Comparison of ENCODE assay signal across 21 cellular contexts in genomic region chr3:191362036-191362435, GRCh38. TPM values are rescaled to one million over a fixed set of nuclear protein-coding genes. Genes with fewer than 3 reads are reported as not detected.
DNase-seq lines count a peak whose midpoint lies in the region; ATAC-seq, FAIRE-seq and TF ChIP-seq lines count a peak whose summit lies in the region.
"Had no signal": no experiment of that assay in that cellular context is flagged by ENCODE, and none has a peak within 500 bp of the region (broad histone marks: within the 10 kb centered on the region; RNA-seq: fewer than 3 reads in every experiment).

No MANE protein-coding gene starts in this region.

- H3K27me3 ChIP-seq in Caco-2 (replicated peaks; ENCODE audit: control insufficient read depth, insufficient read depth, low read length) (no peaks in the 10 kb centered on the region), GM12878 (replicated peaks in 1 of 2; ENCODE audit: control insufficient read depth in 2 of 2, insufficient read depth in 2 of 2, low read length in 1 of 2) (no peaks in the 10 kb centered on the region)
- no peaks in the 10 kb centered on the region for H3K27me3 ChIP-seq in CD8-positive, alpha-beta T cell (ENCODE audit: insufficient read depth, low read length)
- H3K27me3 ChIP-seq: SJCRH30 had no signal

- no peak for FAIRE-seq in GM12878 (lab: Jason Lieb, UNC)

- no peak overlapping the region for H3K4me2 ChIP-seq in GM12878 (ENCODE audit: control insufficient read depth, insufficient read depth)
- H3K4me2 ChIP-seq: GM23338, PC-9 had no signal

- TF ChIP-seq POLR2A in GM12878 (IDR thresholded peaks at IDR 0.05; ENCODE audit: low read depth, low read length): no peak

- no peak overlapping the region for H2AFZ ChIP-seq in GM12878 (ENCODE audit: control insufficient read depth, low read depth, low read length)
- H2AFZ ChIP-seq: GM23338, PC-9 had no signal

- no peak overlapping the region for H3K4me3 ChIP-seq in Caco-2 (ENCODE audit: low read depth, low read length)
- H3K4me3 ChIP-seq in GM12878: no peak overlapping the region
- no peak overlapping the region for H3K4me3 ChIP-seq in CD8-positive, alpha-beta T cell (ENCODE audit: low read depth, low read length)
- H3K4me3 ChIP-seq in mucosa of descending colon: no peak overlapping the region
- H3K4me3 ChIP-seq: GM23338, PC-9, SJCRH30 had no signal

- ATAC-seq in GM18511 (IDR thresholded peaks at IDR 0.05; ENCODE audit: unreplicated experiment) (peak; percentile 53), GM12878 (peak; percentile 19), GM19467 (IDR thresholded peaks at IDR 0.05; ENCODE audit: unreplicated experiment) (no peak), HG03097 (IDR thresholded peaks at IDR 0.05; ENCODE audit: low FRiP score, unreplicated experiment) (no peak), mucosa of descending colon (no peak)
- ATAC-seq in stimulated activated memory B cell treated with anti-CD40 and anti-IgM and Interleukin-4, amounts not matched to agents 10 μg/mL and 1 μg/mL and 100 μg/mL, for 72 hours: no peak
- no peak for ATAC-seq in CD8-positive, alpha-beta T cell
- ATAC-seq: GM23338, HCT116 had no signal

- H3K36me3 ChIP-seq in Caco-2 (ENCODE audit: control insufficient read depth, insufficient read depth, low read length) (no peaks in the 10 kb centered on the region), GM12878 (ENCODE audit: control insufficient read depth in 2 of 2, insufficient read depth in 2 of 2, low read length in 1 of 2) (peaks cover 14 to 15% of the 10 kb centered on the region in 2 experiments), mucosa of descending colon (ENCODE audit: low read depth) (no peaks in the 10 kb centered on the region)
- H3K36me3 ChIP-seq in CD8-positive, alpha-beta T cell (ENCODE audit: insufficient read depth, low read length): no peaks in the 10 kb centered on the region

- peak overlapping the region; percentile 63 for H3K27ac Mint-ChIP-seq in Caco-2 (ENCODE audit: unreplicated experiment)
- H3K27ac Mint-ChIP-seq in stimulated activated memory B cell treated with anti-CD40 and anti-IgM and Interleukin-4, amounts not matched to agents 10 μg/mL and 1 μg/mL and 100 μg/mL, for 72 hours: peak overlapping the region; percentile 61
- no peak overlapping the region for H3K27ac Mint-ChIP-seq in CD8-positive, alpha-beta T cell

- no peak overlapping the region for H3K4me3 Mint-ChIP-seq in Caco-2 (ENCODE audit: unreplicated experiment)
- H3K4me3 Mint-ChIP-seq in stimulated activated memory B cell treated with anti-CD40 and anti-IgM and Interleukin-4, amounts not matched to agents 10 μg/mL and 1 μg/mL and 100 μg/mL, for 72 hours: no peak overlapping the region
- H3K4me3 Mint-ChIP-seq in CD8-positive, alpha-beta T cell: no peak overlapping the region
- H3K4me3 Mint-ChIP-seq: GM23338, IgD-negative memory B cell had no signal

- in situ Hi-C loops in GM12878 (cut with MboI): no loop called here

- TF ChIP-seq EP300 in GM12878 (IDR thresholded peaks at IDR 0.05; ENCODE audit: borderline replicate concordance in 1 of 2, control insufficient read depth in 1 of 2, low read depth in 2 of 2, low read length in 2 of 2): no peak

- H3K36me3 Mint-ChIP-seq in Caco-2 (ENCODE audit: insufficient read depth, unreplicated experiment): peaks cover 29% of the 10 kb centered on the region
- peaks cover 77% of the 10 kb centered on the region for H3K36me3 Mint-ChIP-seq in stimulated activated memory B cell treated with anti-CD40 and anti-IgM and Interleukin-4, amounts not matched to agents 10 μg/mL and 1 μg/mL and 100 μg/mL, for 72 hours
- no peaks in the 10 kb centered on the region for H3K36me3 Mint-ChIP-seq in CD8-positive, alpha-beta T cell

- no peaks in the 10 kb centered on the region for H3K27me3 Mint-ChIP-seq in Caco-2 (ENCODE audit: insufficient read depth, unreplicated experiment)
- H3K27me3 Mint-ChIP-seq in stimulated activated memory B cell treated with anti-CD40 and anti-IgM and Interleukin-4, amounts not matched to agents 10 μg/mL and 1 μg/mL and 100 μg/mL, for 72 hours: no peaks in the 10 kb centered on the region
- H3K27me3 Mint-ChIP-seq in CD8-positive, alpha-beta T cell (ENCODE audit: low read depth): no peaks in the 10 kb centered on the region
- H3K27me3 Mint-ChIP-seq: IgD-negative memory B cell had no signal

- WGBS in GM12878 (ENCODE audit: insufficient coverage, insufficient replicate concordance, low lambda C conversion rate, missing lambda C conversion rate): 77% methylated on average over 4 of the region's 4 CpGs

- H3K79me2 ChIP-seq in GM12878 (ENCODE audit: control insufficient read depth, insufficient read depth, low read length): no peaks in the 10 kb centered on the region; the same call in 1 of the 2 replicates

- SMC1A ChIA-PET in GM12878 (lab: Charles Lee; ENCODE audit: uncharacterized antibody, unreplicated experiment): interaction anchor here (1.0 to 11.9 kb wide), 13 partner anchors 9 to 224 kb away, joined by 3 to 208 read pairs (median 4); no protein-coding TSS in a partner anchor

- no peak for TF ChIP-seq RAD21 in GM12878 (IDR thresholded peaks at IDR 0.05; ENCODE audit: insufficient read depth, low read depth, low read length)

- RAD21 ChIA-PET in GM12878 (lab: Charles Lee; ENCODE audit: unreplicated experiment): interaction anchor here (1.3 to 9.9 kb wide), 3 partner anchors 23 to 118 kb away, joined by 5 to 108 read pairs (median 72); no protein-coding TSS in a partner anchor

- H3K4me1 ChIP-seq in Caco-2: peaks cover 18% of the 10 kb centered on the region; the same call in 1 of the 2 replicates
- H3K4me1 ChIP-seq in GM12878 (ENCODE audit: control insufficient read depth, insufficient read depth, low read length): peaks cover 8% of the 10 kb centered on the region
- H3K4me1 ChIP-seq in CD8-positive, alpha-beta T cell (ENCODE audit: insufficient read depth, low read length): no peaks in the 10 kb centered on the region
- H3K4me1 ChIP-seq in mucosa of descending colon (ENCODE audit: low read depth): no peaks in the 10 kb centered on the region
- H3K4me1 ChIP-seq: SJCRH30 had no signal

- no peaks in the 10 kb centered on the region for H4K20me1 ChIP-seq in GM12878 (ENCODE audit: control insufficient read depth, insufficient read depth)

- peaks cover 22% of the 10 kb centered on the region for H3K4me1 Mint-ChIP-seq in Caco-2 (ENCODE audit: low read depth, unreplicated experiment)
- peaks cover 56% of the 10 kb centered on the region for H3K4me1 Mint-ChIP-seq in stimulated activated memory B cell treated with anti-CD40 and anti-IgM and Interleukin-4, amounts not matched to agents 10 μg/mL and 1 μg/mL and 100 μg/mL, for 72 hours
- no peaks in the 10 kb centered on the region for H3K4me1 Mint-ChIP-seq in CD8-positive, alpha-beta T cell (ENCODE audit: low read depth)

- no peak overlapping the region for H3K27ac ChIP-seq in GM12878 (ENCODE audit: control insufficient read depth, insufficient read depth)
- H3K27ac ChIP-seq in CD8-positive, alpha-beta T cell (ENCODE audit: low read depth, low read length): no peak overlapping the region
- H3K27ac ChIP-seq: SJCRH30 had no signal

- TF ChIP-seq CTCF in Caco-2 (IDR thresholded peaks at IDR 0.05; ENCODE audit: insufficient read depth in 1 of 2, low read depth in 1 of 2, low read length in 1 of 2, severe bottlenecking in 1 of 2, unreplicated experiment in 1 of 2): no peak
- TF ChIP-seq CTCF in GM12878 (IDR thresholded peaks at IDR 0.05 in 2 of 3, conservative IDR thresholded peaks at IDR 0.05 in 1 of 3; ENCODE audit: control insufficient read depth in 2 of 3, extremely low read depth in 1 of 3, insufficient read depth in 1 of 3, low read depth in 3 of 3, low read length in 3 of 3): no peak
- no peak for TF ChIP-seq CTCF in CD8-positive, alpha-beta T cell (IDR thresholded peaks at IDR 0.05)
- TF ChIP-seq CTCF in mucosa of descending colon (IDR thresholded peaks at IDR 0.05): no peak

- CTCF ChIA-PET in Caco-2 (lab: Charles Lee) (no interaction called here), GM12878 (lab: Yijun Ruan, JAX) (interaction anchor here (0.8 to 1.4 kb wide), 3 partner anchors 9 to 1083 kb away, joined by 3 read pairs; no protein-coding TSS in a partner anchor)
- CTCF ChIA-PET in CD8-positive, alpha-beta T cell (lab: Charles Lee): no interaction called here

- no peaks in the 10 kb centered on the region for H3K9me3 ChIP-seq in Caco-2
- no peaks in the 10 kb centered on the region for H3K9me3 ChIP-seq in GM12878 (replicated peaks; ENCODE audit: control insufficient read depth, insufficient read depth, low read length)
- H3K9me3 ChIP-seq in CD8-positive, alpha-beta T cell (ENCODE audit: low read length): no peaks in the 10 kb centered on the region
- H3K9me3 ChIP-seq in mucosa of descending colon: no peaks in the 10 kb centered on the region
- H3K9me3 ChIP-seq: SJCRH30 had no signal

- H3K9me3 Mint-ChIP-seq in Caco-2 (ENCODE audit: unreplicated experiment): no peaks in the 10 kb centered on the region
- no peaks in the 10 kb centered on the region for H3K9me3 Mint-ChIP-seq in stimulated activated memory B cell treated with anti-CD40 and anti-IgM and Interleukin-4, amounts not matched to agents 10 μg/mL and 1 μg/mL and 100 μg/mL, for 72 hours
- no peaks in the 10 kb centered on the region for H3K9me3 Mint-ChIP-seq in CD8-positive, alpha-beta T cell
- H3K9me3 Mint-ChIP-seq: GM23338, IgD-negative memory B cell had no signal

- intact Hi-C loops in Caco-2 (cut with micrococcal nuclease; ENCODE audit: unreplicated experiment) (no loop called here), GM12878 (cut with micrococcal nuclease; ENCODE audit: unreplicated experiment) (no loop called here), mucosa of descending colon (cut with DNase I, micrococcal nuclease) (no loop called here)
- intact Hi-C loops in CD8-positive, alpha-beta T cell (cut with DNase I, micrococcal nuclease): no loop called here

- no peak overlapping the region for H3K9ac ChIP-seq in GM12878 (ENCODE audit: control insufficient read depth, insufficient read depth, low read length)

- POLR2A ChIA-PET in Caco-2 (lab: Charles Lee) (no interaction called here), GM12878 (lab: Charles Lee) (interaction anchor here (0.6 to 1.3 kb wide), 4 partner anchors 19 to 108 kb away, joined by 3 to 4 read pairs (median 4); partner anchors contain the start of gene CCDC50)
- POLR2A ChIA-PET in CD8-positive, alpha-beta T cell (lab: Charles Lee): no interaction called here

- DNase-seq in Caco-2 (no peak), GM12878 (ENCODE audit: low read depth, low spot score) (no peak), mucosa of descending colon (no peak)
- DNase-seq in CD8-positive, alpha-beta T cell: no peak
- DNase-seq: ACHN, AML-193, DMS79 treated with DMSO at 0.1 percent for 48 hours, Kasumi-1, MM.1S, NCI-H1092 treated with DMSO at 0.1 percent for 48 hours, NCI-H748 treated with DMSO at 0.1 percent for 48 hours, PC-9, SJCRH30 had no signal

- BruUV-seq in Caco-2 (replicated peaks; lab: Mats Ljungman, UMichigan): no TSS peak
- no TSS peak for BruUV-seq in GM12878 (replicated peaks; lab: Mats Ljungman, UMichigan)

RNA-seq across cellular contexts. Expression of gene UTS2B, which starts 31.7 kb away (rescaled TPM):
- 0.19 and 0.52 TPM in 2 replicates for total RNA-seq in Caco-2 (2022)
- 0.86 and 2.3 TPM in 2 replicates for total RNA-seq in GM12878 (2013; cell fraction: nucleolus; rRNA removed)
- 0.28 and 1.3 TPM in 2 replicates for total RNA-seq in GM12878 (2014; rRNA removed)
- total RNA-seq in GM12878 (2014; rRNA removed; fragmentation: Illumina TruSeq; extraction: Trizol): 0.36 and 0.64 TPM in 2 replicates
- total RNA-seq in GM12878 (2021): 0.28 and 0.29 TPM in 2 replicates
- not detected for polyA plus RNA-seq in GM12878 (2011; ENCODE audit: low read depth)
- polyA plus RNA-seq in GM12878 (2011; rRNA removed): 0.43 and 0.66 TPM in 2 replicates
- polyA plus RNA-seq in GM12878 (2011; cell fraction: cytosol; rRNA removed): 0.23 and 0.49 TPM in 2 replicates
- 0.22 and 0.35 TPM in 2 replicates for polyA plus RNA-seq in GM12878 (2011; cell fraction: nucleus; rRNA removed)
- polyA plus RNA-seq in GM12878 (2012): 0.32 TPM in 1 of 2 replicates, not detected in the other
- 0.33 and 0.53 TPM in 2 replicates for polyA plus RNA-seq in GM12878 (2014; fragmentation: Illumina TruSeq; extraction: Trizol)
- polyA plus RNA-seq in GM12878 (2014; fragmentation: Nextera tagmentation; extraction: Ambion mirVana): under 1 TPM; 0.15 to 0.45 TPM
- polyA plus RNA-seq in GM12878 (2014; rRNA removed): 0.70 and 0.72 TPM in 2 replicates
- under 1 TPM; 0.45 to 0.48 TPM for polyA plus RNA-seq in GM12878 (2016; fragmentation: Nextera tagmentation; extraction: Ambion mirVana)
- polyA minus RNA-seq in GM12878 (2011; rRNA and poly(A)+ RNA removed): 1.5 and 1.8 TPM in 2 replicates
- not detected in 2 replicates for polyA minus RNA-seq in GM12878 (2011; cell fraction: cytosol; rRNA and poly(A)+ RNA removed)
- 2.4 and 3.5 TPM in 2 replicates for polyA minus RNA-seq in GM12878 (2011; cell fraction: nucleus; rRNA and poly(A)+ RNA removed)
- not detected for total RNA-seq in CD8-positive, alpha-beta T cell
- under 1 TPM in 1 of 3 donors, not detected in 2; 0.47 TPM for total RNA-seq in mucosa of descending colon
- total RNA-seq: G401, GM23338, SJCRH30 had no signal

RNA-seq across cellular contexts. Expression of gene CCDC50, which starts 32.8 kb away (rescaled TPM):
- 49.5 and 53.1 TPM in 2 replicates for total RNA-seq in Caco-2 (2022)
- 191 and 209 TPM in 2 replicates for total RNA-seq in GM12878 (2013; cell fraction: nucleolus; rRNA removed)
- 112 and 126 TPM in 2 replicates for total RNA-seq in GM12878 (2014; rRNA removed)
- total RNA-seq in GM12878 (2014; rRNA removed; fragmentation: Illumina TruSeq; extraction: Trizol): 117 and 123 TPM in 2 replicates
- 144 and 150 TPM in 2 replicates for total RNA-seq in GM12878 (2021)
- polyA plus RNA-seq in GM12878 (2011; ENCODE audit: low read depth): 21.4 TPM
- polyA plus RNA-seq in GM12878 (2011; rRNA removed): 132 and 180 TPM in 2 replicates
- polyA plus RNA-seq in GM12878 (2011; cell fraction: cytosol; rRNA removed): 60.1 and 71.2 TPM in 2 replicates
- polyA plus RNA-seq in GM12878 (2011; cell fraction: nucleus; rRNA removed): 102 and 104 TPM in 2 replicates
- polyA plus RNA-seq in GM12878 (2012): 32.8 and 42.2 TPM in 2 replicates
- 137 and 148 TPM in 2 replicates for polyA plus RNA-seq in GM12878 (2014; fragmentation: Illumina TruSeq; extraction: Trizol)
- 10 to 100 TPM; 46.7 to 61.5 TPM for polyA plus RNA-seq in GM12878 (2014; fragmentation: Nextera tagmentation; extraction: Ambion mirVana)
- polyA plus RNA-seq in GM12878 (2014; rRNA removed): 107 and 122 TPM in 2 replicates
- polyA plus RNA-seq in GM12878 (2016; fragmentation: Nextera tagmentation; extraction: Ambion mirVana): 100 to 1,000 TPM; 127 to 130 TPM
- 77.5 and 87.0 TPM in 2 replicates for polyA minus RNA-seq in GM12878 (2011; rRNA and poly(A)+ RNA removed)
- polyA minus RNA-seq in GM12878 (2011; cell fraction: cytosol; rRNA and poly(A)+ RNA removed): 47.4 and 57.9 TPM in 2 replicates
- 127 and 198 TPM in 2 replicates for polyA minus RNA-seq in GM12878 (2011; cell fraction: nucleus; rRNA and poly(A)+ RNA removed)
- 1 to 10 TPM; 5.6 to 7.1 TPM for total RNA-seq in CD8-positive, alpha-beta T cell
- total RNA-seq in mucosa of descending colon: 10 to 100 TPM; 41.8 to 89.8 (median 60.2) TPM

Comparison
In these comparisons a context has a peak if more than half of its experiments do, and no peak if none do; other contexts are left out.
1. ATAC-seq: peak in GM18511 (single experiment) and GM12878 (single experiment); none in stimulated activated memory B cell treated with anti-CD40 and anti-IgM and Interleukin-4, amounts not matched to agents 10 μg/mL and 1 μg/mL and 100 μg/mL, for 72 hours (single experiment), CD8-positive, alpha-beta T cell (single experiment), GM19467 (single experiment), HG03097 (single experiment) and mucosa of descending colon (single experiment).